9 cellular contexts compared by ENCODE assay signal in the genomic region with DNA sequence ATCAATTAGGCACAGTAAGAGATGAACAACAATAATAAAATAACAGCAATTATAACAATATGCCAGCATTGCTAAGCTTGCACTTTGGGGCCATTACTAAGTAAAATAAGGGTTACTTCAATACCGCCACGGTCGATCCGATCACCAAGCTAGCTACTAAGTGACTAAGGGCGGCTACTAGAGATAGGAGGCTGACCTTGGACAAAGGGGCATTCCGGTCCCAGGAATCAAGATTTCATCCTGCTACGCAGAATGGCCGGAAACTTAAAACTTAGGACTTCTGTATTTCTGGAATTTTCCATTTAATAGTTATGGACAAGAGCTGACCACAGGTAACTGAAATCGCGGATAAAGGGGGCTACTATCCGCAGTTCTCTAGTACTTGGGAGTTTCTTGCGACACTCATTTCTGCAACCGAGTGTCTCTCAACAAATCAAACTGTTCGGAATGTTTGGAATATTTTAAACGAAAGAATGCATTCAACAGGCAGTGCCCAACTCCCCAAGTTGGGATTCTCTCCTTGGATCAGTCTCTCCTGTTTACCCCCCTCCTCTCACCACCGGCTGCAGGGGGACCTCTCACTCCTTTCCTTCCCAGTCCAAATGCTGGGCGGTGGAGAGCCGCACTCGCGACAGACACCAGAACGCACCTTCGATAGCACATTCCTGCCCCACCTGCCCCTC. TPM values are rescaled to one million over a fixed set of nuclear protein-coding genes. Genes with fewer than 3 reads are reported as not detected.
DNase-seq lines count a peak whose midpoint lies in the region; ATAC-seq and TF ChIP-seq lines count a peak whose summit lies in the region.
"Had no signal": no experiment of that assay in that cellular context is flagged by ENCODE, and none has a peak within 500 bp of the region (broad histone marks: within the 10 kb centered on the region; RNA-seq: fewer than 3 reads in every experiment).

No MANE protein-coding gene starts in this region.

- H2AFZ ChIP-seq in Loucy (ENCODE audit: low read length) = peak overlapping the region; percentile 89

- DNase-seq in CD14-positive monocyte (ENCODE audit: low spot score) (no peak), cerebellar cortex (ENCODE audit: low spot score) (peak; percentile 49), lower lobe of right lung (no peak), transverse colon (peak; percentile 49)

- H3K4me3 Mint-ChIP-seq in CD14-positive monocyte = peak overlapping the region; percentile 91 to 98

- H4K20me1 ChIP-seq in Loucy (ENCODE audit: insufficient read depth, low read length, poor library complexity, severe bottlenecking) = no peaks in the 10 kb centered on the region

- H3K27me3 ChIP-seq in Loucy (ENCODE audit: insufficient read depth, low read length, poor library complexity, severe bottlenecking) (no peaks in the 10 kb centered on the region), lower lobe of right lung (ENCODE audit: low read depth) (no peaks in the 10 kb centered on the region), transverse colon (no peaks in the 10 kb centered on the region)

- H3K9me2 ChIP-seq in Loucy (replicated peaks; ENCODE audit: low read depth, low read length) = no peaks in the 10 kb centered on the region

- peak overlapping the region; percentile 99 for H3K4me2 ChIP-seq in Loucy (ENCODE audit: low read depth, low read length, poor library complexity, severe bottlenecking)

- H3K4me1 Mint-ChIP-seq in CD14-positive monocyte = peaks cover 64% of the 10 kb centered on the region

- H3K27ac Mint-ChIP-seq in CD14-positive monocyte = peak overlapping the region; percentile 68 to 99 (median 92)

- no peak for TF ChIP-seq CTCF in CD14-positive monocyte (IDR thresholded peaks at IDR 0.05)
- TF ChIP-seq CTCF in Loucy (conservative IDR thresholded peaks at IDR 0.05; ENCODE audit: low read length) = no peak
- no peak for TF ChIP-seq CTCF in lower lobe of right lung (IDR thresholded peaks at IDR 0.05)
- TF ChIP-seq CTCF in transverse colon (IDR thresholded peaks at IDR 0.05) = peak in 1 of 5 experiments; percentile 5

- no peak for TF ChIP-seq POLR2A in transverse colon (IDR thresholded peaks at IDR 0.05)

- peaks cover 6 to 19% of the 10 kb centered on the region in 2 donors for H3K36me3 Mint-ChIP-seq in CD14-positive monocyte

- H3K4me1 ChIP-seq in Loucy (ENCODE audit: insufficient read depth, low read length, poor library complexity, severe bottlenecking) (peaks cover 24% of the 10 kb centered on the region), lower lobe of right lung (peaks cover 39% of the 10 kb centered on the region), transverse colon (peaks cover 0 to 36% (median 21%) of the 10 kb centered on the region in 4 donors)

- in situ Hi-C loops in transverse colon (cut with MboI; ENCODE audit: low pct_ligation_motif_present in 1 of 4, low pct_unique_long_range_greater_than_20kb in 1 of 4, low sequenced_read_pairs in 3 of 4) = loop anchor here in 1 of 4 donors (25.0 kb wide), 1 partner anchor 162 kb away; no protein-coding TSS in a partner anchor

- peaks cover 0 to 3% (median 0%) of the 10 kb centered on the region in 3 donors for H3K27me3 Mint-ChIP-seq in CD14-positive monocyte (ENCODE audit: low read depth in 3 of 3)

- WGBS in transverse colon (ENCODE audit: low coverage in 1 of 2), 2 donors = 32 to 36% methylated on average over 7 to 22 of the region's 22 CpGs

- H3K9me3 ChIP-seq in Loucy (ENCODE audit: insufficient read depth, low read depth, low read length) (no peaks in the 10 kb centered on the region), lower lobe of right lung (no peaks in the 10 kb centered on the region), transverse colon (no peaks in the 10 kb centered on the region)

- peak overlapping the region; percentile 74 for H3K9ac ChIP-seq in Loucy (ENCODE audit: low read depth, low read length, poor library complexity, severe bottlenecking)

- H3K36me3 ChIP-seq in Loucy (ENCODE audit: insufficient read depth, low read length) (no peaks in the 10 kb centered on the region), lower lobe of right lung (no peaks in the 10 kb centered on the region), transverse colon (no peaks in the 10 kb centered on the region)

- H3K9me3 Mint-ChIP-seq in CD14-positive monocyte = peaks cover 0 to 2% (median 0%) of the 10 kb centered on the region in 7 donors

- intact Hi-C loops in CD14-positive monocyte (cut with micrococcal nuclease) (no loop called here), lower lobe of right lung (cut with DNase I) (no loop called here), transverse colon (cut with DNase I; ENCODE audit: low total_unique reads) (no loop called here)

- H3K27ac ChIP-seq in lower lobe of right lung = peak overlapping the region; percentile 87
- H3K27ac ChIP-seq in transverse colon = peak overlapping the region; percentile 90 to 95 (median 94)

- ATAC-seq in lower lobe of right lung (peak in 1 of 2 donors; percentile 34), HG02840 (IDR thresholded peaks at IDR 0.05; ENCODE audit: low FRiP score, unreplicated experiment) (no peak), HG03378 (IDR thresholded peaks at IDR 0.05; ENCODE audit: unreplicated experiment) (no peak), HG02885 (IDR thresholded peaks at IDR 0.05; ENCODE audit: poor library complexity, unreplicated experiment) (no peak)

- peak overlapping the region; percentile 74 for H3K4me3 ChIP-seq in Loucy (ENCODE audit: low read length, poor library complexity, severe bottlenecking)
- H3K4me3 ChIP-seq in lower lobe of right lung = peak overlapping the region; percentile 83
- peak overlapping the region; percentile 48 to 78 (median 63) for H3K4me3 ChIP-seq in transverse colon

- no peak for TF ChIP-seq EP300 in transverse colon (IDR thresholded peaks at IDR 0.05; ENCODE audit: low read depth)

- no peaks in the 10 kb centered on the region for H3F3A ChIP-seq in Loucy (ENCODE audit: low read depth)

- H3K79me2 ChIP-seq in Loucy (ENCODE audit: insufficient read depth, low read length) = no peaks in the 10 kb centered on the region

RNA-seq across cellular contexts. Expression of a gene that starts 0.6 kb away (rescaled TPM):
- polyA plus RNA-seq in CD14-positive monocyte = 10 to 100 TPM; 71.3 to 89.3 TPM
- total RNA-seq in lower lobe of right lung = 72.7 TPM
- 10 to 100 TPM; 10.3 to 74.4 (median 37.4) TPM for total RNA-seq in transverse colon

RNA-seq across cellular contexts. Expression of a gene that starts 44.8 kb away (rescaled TPM):
- polyA plus RNA-seq in CD14-positive monocyte = 1 to 10 TPM; 1.6 to 3.2 TPM
- total RNA-seq in lower lobe of right lung (7.5 TPM), transverse colon (1 to 10 TPM in 3 of 4 donors, under 1 TPM in 1; 0.60 to 2.6 (median 1.8) TPM)

RNA-seq across cellular contexts. Expression of a gene that starts 47.4 kb away (rescaled TPM):
- polyA plus RNA-seq in CD14-positive monocyte = not detected
- not detected for total RNA-seq in lower lobe of right lung
- under 1 TPM in 1 of 4 donors, not detected in 3; 0.48 TPM for total RNA-seq in transverse colon
- total RNA-seq: myocyte had no signal

Comparison
In these comparisons a context has a peak if more than half of its experiments do, and no peak if none do; other contexts are left out.
1. DNase-seq: peak in cerebellar cortex (single experiment) and transverse colon (single experiment); none in CD14-positive monocyte (single experiment) and lower lobe of right lung (single experiment).
2. Peak in every context shown above with its lines, with median percentiles within 50 percentile points of each other: H3K4me3 ChIP-seq.